19 cellular contexts compared by ENCODE assay signal in genomic region chr7:128357366-128357662, GRCh38. TPM values are rescaled to one million over a fixed set of nuclear protein-coding genes. Genes with fewer than 3 reads are reported as not detected.
"Had no signal": no experiment of that assay in that cellular context is flagged by ENCODE, and none has a peak within 500 bp of the region (broad histone marks: within the 10 kb centered on the region; RNA-seq: fewer than 3 reads in every experiment).

No MANE protein-coding gene starts in this region.

- H3K27ac ChIP-seq: body of pancreas, esophagus muscularis mucosa, upper lobe of left lung had no signal

- H3K9me3 Mint-ChIP-seq: activated B cell treated with CpG ODN at 0.5 μM for 24 hours; activated CD8-positive, alpha-beta T cell treated with anti-CD3 and anti-CD28 coated beads for 36 hours had no signal

- H3K4me3 Mint-ChIP-seq: activated B cell treated with CpG ODN at 0.5 μM for 24 hours; activated CD8-positive, alpha-beta T cell treated with anti-CD3 and anti-CD28 coated beads for 36 hours; activated naive CD8-positive, alpha-beta T cell had no signal

- H3K27ac Mint-ChIP-seq: activated B cell treated with CpG ODN at 0.5 μM for 24 hours; activated CD8-positive, alpha-beta T cell treated with anti-CD3 and anti-CD28 coated beads for 36 hours; activated naive CD8-positive, alpha-beta T cell had no signal

- H3K36me3 ChIP-seq: esophagus muscularis mucosa, upper lobe of left lung had no signal

- H3K9me3 ChIP-seq: body of pancreas, esophagus muscularis mucosa, upper lobe of left lung had no signal

- H3K36me3 Mint-ChIP-seq: activated naive CD8-positive, alpha-beta T cell had no signal

- H3K4me3 ChIP-seq: body of pancreas, esophagus muscularis mucosa, upper lobe of left lung had no signal

- DNase-seq: activated B cell treated with CpG ODN at 0.5 μM for 24 hours; activated CD4-positive, alpha-beta T cell treated with anti-CD3 and anti-CD28 coated beads for 48 hours; activated CD8-positive, alpha-beta T cell treated with anti-CD3 and anti-CD28 coated beads for 36 hours; activated effector memory CD4-positive, alpha-beta T cell treated with anti-CD3 and anti-CD28 coated beads, Interleukin-2, amount 50 U/mL, for 16 hours; activated T-cell treated with anti-CD3 and anti-CD28 coated beads, Interleukin-2, amount 50 U/mL, for 48 hours; amniotic stem cell; body of pancreas; cortex of kidney; effector CD4-positive, alpha-beta T cell; hypothalamus; mesendoderm; retina; stimulated activated CD4-positive, alpha-beta T cell treated with anti-CD3 and anti-CD28 coated beads, Interleukin-15, amount 100 ng/mL, for 24 hours; stimulated activated CD4-positive, alpha-beta T cell treated with anti-CD3 and anti-CD28 coated beads, Interleukin-4, amount 100 ng/mL, for 24 hours; stimulated activated naive CD4-positive, alpha-beta T cell; upper lobe of left lung had no signal

RNA-seq across cellular contexts. Expression of gene PRRT4, which starts 4.2 kb away (rescaled TPM):
- total RNA-seq: activated B cell treated with CpG ODN at 0.5 μM for 24 hours, kidney epithelial cell had no signal
